Comparison of ENCODE assay signal across 9 cellular contexts in the genomic region with DNA sequence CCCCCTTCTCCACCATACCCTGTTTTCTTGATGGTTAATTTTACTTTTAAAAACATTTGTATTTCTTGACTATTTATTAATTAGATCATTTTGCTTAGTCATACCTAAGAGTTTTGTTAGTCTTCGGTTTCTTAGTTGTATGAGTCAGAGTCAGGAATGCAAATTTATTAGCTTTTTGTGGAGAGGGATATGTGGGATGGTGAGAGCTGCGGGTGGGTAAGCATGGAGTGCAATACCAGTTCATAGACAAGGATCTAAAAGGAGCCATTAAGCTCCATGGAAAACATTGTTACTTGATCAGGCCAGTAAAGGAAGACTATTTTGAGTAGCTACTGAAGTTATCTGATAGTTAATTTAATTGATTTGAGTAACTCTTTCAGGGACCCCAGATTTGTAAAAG.
DNase-seq lines count a peak whose midpoint lies in the region; ATAC-seq and TF ChIP-seq lines count a peak whose summit lies in the region.
"Had no signal": no experiment of that assay in that cellular context is flagged by ENCODE, and none has a peak within 500 bp of the region (broad histone marks: within the 10 kb centered on the region; RNA-seq: fewer than 3 reads in every experiment).

No MANE protein-coding gene starts in this region.

- peaks cover 58% of the 10 kb centered on the region for H3K79me2 ChIP-seq in fibroblast of lung (ENCODE audit: control insufficient read depth, insufficient read depth, low read length)

- DNase-seq in Caki2 (ENCODE audit: low read depth) = peak; percentile 86
- DNase-seq in RPMI7951 (ENCODE audit: low read depth) = peak; percentile 87
- DNase-seq in fibroblast of lung (ENCODE audit: low read depth in 2 of 2) = peak; percentile 93 to 98
- DNase-seq in psoas muscle = no peak
- no peak for DNase-seq in SK-N-DZ (ENCODE audit: low spot score)
- DNase-seq in NCI-H146 (lab: John Stamatoyannopoulos, UW) = no peak
- DNase-seq: NCI-H446 had no signal

- no peak overlapping the region for H2AFZ ChIP-seq in fibroblast of lung (ENCODE audit: low read length)

- ATAC-seq in psoas muscle = peak in 2 of 4 donors; percentile 20 to 28
- ATAC-seq in HG03196 (IDR thresholded peaks at IDR 0.05; ENCODE audit: unreplicated experiment) = no peak
- no peak for ATAC-seq in HG02938 (IDR thresholded peaks at IDR 0.05; ENCODE audit: unreplicated experiment)

- H3K4me1 ChIP-seq in fibroblast of lung (ENCODE audit: control insufficient read depth, extremely low read depth, insufficient read depth, low read length) (peaks cover 7% of the 10 kb centered on the region), psoas muscle (peaks cover 17% of the 10 kb centered on the region)

- in situ Hi-C loops in Caki2 (cut with HindIII; ENCODE audit: low pct_unique_long_range_greater_than_20kb, low sequenced_read_pairs) = no loop called here

- no peaks in the 10 kb centered on the region for H3K36me3 ChIP-seq in fibroblast of lung (ENCODE audit: control insufficient read depth, insufficient read depth, low read length)
- H3K36me3 ChIP-seq in psoas muscle (ENCODE audit: insufficient read depth in 1 of 2, low read depth in 1 of 2) = no peaks in the 10 kb centered on the region

- intact Hi-C loops in psoas muscle (cut with DNase I) = loop anchor here (5.0 kb wide), 2 partner anchors 43 to 77 kb away; a partner anchor contains a TSS

- no peak for TF ChIP-seq CTCF in fibroblast of lung (conservative IDR thresholded peaks at IDR 0.05 in 1 of 2, IDR thresholded peaks at IDR 0.05 in 1 of 2; ENCODE audit: low read depth in 1 of 2, low read length in 2 of 2)
- TF ChIP-seq CTCF in psoas muscle (IDR thresholded peaks at IDR 0.05) = no peak

- H3K9ac ChIP-seq in fibroblast of lung (ENCODE audit: insufficient read depth, low read length) = peak overlapping the region; percentile 33

- no peaks in the 10 kb centered on the region for H3K27me3 ChIP-seq in fibroblast of lung (ENCODE audit: control insufficient read depth, insufficient read depth, low read length)
- no peaks in the 10 kb centered on the region for H3K27me3 ChIP-seq in psoas muscle (ENCODE audit: insufficient read depth in 3 of 3, low read length in 2 of 3)

- H3K4me3 ChIP-seq in fibroblast of lung (replicated peaks in 1 of 4; ENCODE audit: control extremely low read depth in 1 of 4, insufficient read depth in 1 of 4, low read depth in 3 of 4, low read length in 4 of 4) (peak overlapping the region in 3 of 4 experiments; percentile 18 to 51 (median 30)), psoas muscle (peak overlapping the region; percentile 60)

- H3K27ac ChIP-seq in fibroblast of lung (ENCODE audit: insufficient read depth, low read length) (peak overlapping the region; percentile 86), psoas muscle (peak overlapping the region; percentile 58)

- H4K20me1 ChIP-seq in fibroblast of lung (ENCODE audit: control insufficient read depth, extremely low read depth, insufficient read depth, low read length) = peaks cover 1% of the 10 kb centered on the region

- peak overlapping the region; percentile 87 for H3K4me2 ChIP-seq in fibroblast of lung (ENCODE audit: extremely low read depth, insufficient read depth, low read length)

- 23 to 52% (median 28%) methylated on average over 2 of the region's 2 CpGs for WGBS in psoas muscle, 3 donors

- H3K9me3 ChIP-seq in fibroblast of lung (ENCODE audit: control insufficient read depth, insufficient read depth, low read depth, low read length) (no peaks in the 10 kb centered on the region), psoas muscle (no peaks in the 10 kb centered on the region)

Comparison
In these comparisons a context has a peak if more than half of its experiments do, and no peak if none do; other contexts are left out.
1. DNase-seq: peak in Caki2 (single experiment), RPMI7951 (single experiment) and fibroblast of lung (2 of 2); none in psoas muscle (0 of 2), SK-N-DZ (single experiment) and NCI-H146 (single experiment).